Comparison of ENCODE assay signal across 26 cellular contexts in genomic region chr4:112650332-112650731, GRCh38.
"Had no signal": no experiment of that assay in that cellular context is flagged by ENCODE, and none has a peak within 500 bp of the region (broad histone marks: within the 10 kb centered on the region; RNA-seq: fewer than 3 reads in every experiment).

No MANE protein-coding gene starts in this region.

- DNase-seq: activated CD4-positive, alpha-beta T cell treated with anti-CD3 and anti-CD28 coated beads for 36 hours; activated CD4-positive, alpha-beta T cell treated with anti-CD3 and anti-CD28 coated beads, Interleukin-2, amount 50 U/mL, for 4 hours; activated CD8-positive, alpha-beta memory T cell treated with anti-CD3 and anti-CD28 coated beads for 24 hours; activated CD8-positive, alpha-beta memory T cell treated with anti-CD3 and anti-CD28 coated beads, Interleukin-2, amount 50 U/mL, for 4 hours; activated naive CD4-positive, alpha-beta T cell treated with Interleukin-2 at 50 U/mL for 16 hours; activated naive CD8-positive, alpha-beta T cell treated with anti-CD3 and anti-CD28 coated beads, Interleukin-2, amount 10 ng/mL, durations not matched to agents 7 days and 5 days; activated T-cell treated with anti-CD3 and anti-CD28 coated beads, Interleukin-2, amount 50 U/mL, for 24 hours; amniotic stem cell; cerebellar nuclear complex; gastrocnemius medialis; hippocampal formation; nephron progenitor cell; occipital lobe; posterior cingulate gyrus; small intestine; stimulated activated CD4-positive, alpha-beta T cell treated with anti-CD3 and anti-CD28 coated beads, Interleukin-2, amount 100 ng/mL, for 24 hours; stimulated activated CD8-positive, alpha-beta memory T cell treated with anti-CD3 and anti-CD28 coated beads, Interleukin-4, amount 100 ng/mL, for 48 hours; stimulated activated naive B cell treated with anti-CD40 and anti-IgM and Interleukin-4, amounts not matched to agents 10 μg/mL and 1 μg/mL and 100 μg/mL, for 72 hours; transverse colon had no signal

- H3K27me3 Mint-ChIP-seq: activated CD4-positive, alpha-beta T cell treated with anti-CD3 and anti-CD28 coated beads for 36 hours; activated naive CD8-positive, alpha-beta T cell treated with anti-CD3 and anti-CD28 coated beads, Interleukin-2, amount 10 ng/mL, durations not matched to agents 7 days and 5 days; activated T-cell treated with anti-CD3 and anti-CD28 coated beads, Interleukin-2, amount 50 U/mL, for 24 hours; stimulated activated naive B cell treated with anti-CD40 and anti-IgM and Interleukin-4, amounts not matched to agents 10 μg/mL and 1 μg/mL and 100 μg/mL, for 72 hours had no signal

- H3K4me1 ChIP-seq: breast epithelium, esophagus muscularis mucosa, gastrocnemius medialis, transverse colon had no signal

- H3K4me3 ChIP-seq: breast epithelium, coronary artery, esophagus muscularis mucosa, gastrocnemius medialis, transverse colon had no signal

- H3K4me1 Mint-ChIP-seq: activated CD4-positive, alpha-beta T cell treated with anti-CD3 and anti-CD28 coated beads for 36 hours; activated naive CD8-positive, alpha-beta T cell treated with anti-CD3 and anti-CD28 coated beads, Interleukin-2, amount 10 ng/mL, durations not matched to agents 7 days and 5 days; nephron progenitor cell; stimulated activated naive B cell treated with anti-CD40 and anti-IgM and Interleukin-4, amounts not matched to agents 10 μg/mL and 1 μg/mL and 100 μg/mL, for 72 hours had no signal

- H3K9me3 ChIP-seq: breast epithelium, esophagus muscularis mucosa, gastrocnemius medialis, transverse colon had no signal

- H3K27ac ChIP-seq: breast epithelium, coronary artery, esophagus muscularis mucosa, gastrocnemius medialis, transverse colon had no signal

- H3K4me3 Mint-ChIP-seq: activated CD4-positive, alpha-beta T cell treated with anti-CD3 and anti-CD28 coated beads for 36 hours; activated naive CD8-positive, alpha-beta T cell treated with anti-CD3 and anti-CD28 coated beads, Interleukin-2, amount 10 ng/mL, durations not matched to agents 7 days and 5 days; activated T-cell treated with anti-CD3 and anti-CD28 coated beads, Interleukin-2, amount 50 U/mL, for 24 hours; nephron progenitor cell; stimulated activated naive B cell treated with anti-CD40 and anti-IgM and Interleukin-4, amounts not matched to agents 10 μg/mL and 1 μg/mL and 100 μg/mL, for 72 hours; T-helper 2 cell treated with Interferon-gamma antibody and Interleukin-4, amounts not matched to agents 5 μg/mL and 100 μg/mL, for 36 hours had no signal

- H3K27me3 ChIP-seq: breast epithelium, esophagus muscularis mucosa, gastrocnemius medialis, transverse colon had no signal

- H3K9me3 Mint-ChIP-seq: activated naive CD8-positive, alpha-beta T cell treated with anti-CD3 and anti-CD28 coated beads, Interleukin-2, amount 10 ng/mL, durations not matched to agents 7 days and 5 days; activated T-cell treated with anti-CD3 and anti-CD28 coated beads, Interleukin-2, amount 50 U/mL, for 24 hours; activated T-helper 2 cell treated with anti-CD3 and anti-CD28 coated beads, Interferon-gamma antibody, Interleukin-2, Interleukin-4, amounts not matched to agents 10 μg/mL and 5 μg/mL and 100 μg/mL, durations not matched to agents 14 hours and 24 hours and 36 hours; nephron progenitor cell; stimulated activated naive B cell treated with anti-CD40 and anti-IgM and Interleukin-4, amounts not matched to agents 10 μg/mL and 1 μg/mL and 100 μg/mL, for 72 hours; T-helper 2 cell treated with Interferon-gamma antibody and Interleukin-4, amounts not matched to agents 5 μg/mL and 100 μg/mL, for 36 hours had no signal

- H3K27ac Mint-ChIP-seq: activated CD4-positive, alpha-beta T cell treated with anti-CD3 and anti-CD28 coated beads for 36 hours; activated naive CD8-positive, alpha-beta T cell treated with anti-CD3 and anti-CD28 coated beads, Interleukin-2, amount 10 ng/mL, durations not matched to agents 7 days and 5 days; activated T-cell treated with anti-CD3 and anti-CD28 coated beads, Interleukin-2, amount 50 U/mL, for 24 hours; activated T-helper 2 cell treated with anti-CD3 and anti-CD28 coated beads, Interferon-gamma antibody, Interleukin-2, Interleukin-4, amounts not matched to agents 10 μg/mL and 5 μg/mL and 100 μg/mL, durations not matched to agents 14 hours and 24 hours and 36 hours; nephron progenitor cell; stimulated activated naive B cell treated with anti-CD40 and anti-IgM and Interleukin-4, amounts not matched to agents 10 μg/mL and 1 μg/mL and 100 μg/mL, for 72 hours; T-helper 2 cell treated with Interferon-gamma antibody and Interleukin-4, amounts not matched to agents 5 μg/mL and 100 μg/mL, for 36 hours had no signal

- ATAC-seq: activated CD4-positive, alpha-beta T cell treated with anti-CD3 and anti-CD28 coated beads for 36 hours; gastrocnemius medialis; sciatic nerve; SK-N-SH treated with all-trans-retinoic acid at 6 μM for 48 hours; stimulated activated naive B cell treated with anti-CD40 and anti-IgM and Interleukin-4, amounts not matched to agents 10 μg/mL and 1 μg/mL and 100 μg/mL, for 72 hours had no signal
